24 cellular contexts compared by ENCODE assay signal in the genomic region with DNA sequence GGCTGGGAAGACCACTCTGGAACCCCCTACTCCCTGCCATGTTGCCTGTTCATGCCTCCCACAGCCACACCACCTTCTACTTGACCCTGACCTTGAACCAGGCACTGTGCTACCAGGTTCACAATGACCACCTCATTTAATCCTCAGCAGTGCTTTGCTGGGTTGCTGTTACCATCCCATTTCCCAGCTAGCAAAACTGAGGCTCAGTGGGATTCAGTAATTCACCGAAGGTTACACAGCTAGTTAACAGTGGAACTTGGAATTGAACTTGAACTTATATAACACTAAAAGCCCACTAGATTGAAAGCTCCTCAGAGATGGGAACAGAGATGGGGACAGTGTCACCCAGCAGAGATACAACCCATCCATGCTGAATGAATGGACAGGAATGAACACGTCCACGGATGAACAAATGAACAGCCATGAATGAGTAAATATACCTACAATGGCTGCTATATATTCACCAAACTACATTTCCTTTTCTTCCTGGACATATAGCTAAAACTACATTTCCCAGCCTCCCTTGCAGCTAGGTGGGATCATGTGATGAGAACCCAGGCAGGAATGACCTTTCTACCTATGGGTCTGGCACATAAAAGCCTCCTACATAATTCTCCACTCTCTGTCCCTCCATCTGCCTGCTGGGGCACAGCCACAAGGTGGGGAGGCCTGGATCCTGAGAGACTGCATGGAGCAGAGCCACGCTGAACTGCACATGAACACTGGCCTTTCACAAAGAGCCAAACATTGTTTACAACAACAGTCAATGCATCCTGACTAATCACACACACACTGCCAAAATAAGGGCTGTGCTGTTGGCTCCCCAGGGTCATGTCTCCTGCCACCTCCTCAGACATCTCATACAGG.
A peak's percentile ranks its signal among the peaks of the same experiment; 100 is the strongest.
DNase-seq lines count a peak whose midpoint lies in the region; ATAC-seq, FAIRE-seq and TF ChIP-seq lines count a peak whose summit lies in the region.
"Had no signal": no experiment of that assay in that cellular context is flagged by ENCODE, and none has a peak within 500 bp of the region (broad histone marks: within the 10 kb centered on the region; RNA-seq: fewer than 3 reads in every experiment).

No MANE protein-coding gene starts in this region.

- peaks cover 19% of the 10 kb centered on the region for H3K4me1 Mint-ChIP-seq in nephron progenitor cell
- H3K4me1 Mint-ChIP-seq: CD4-positive, alpha-beta memory T cell; IgD-negative memory B cell had no signal

- POLR2A ChIA-PET in GM12878 (lab: Charles Lee) = no interaction called here

- H3K9me3 Mint-ChIP-seq in nephron progenitor cell = peaks cover 27% of the 10 kb centered on the region

- RAD21 ChIA-PET in GM12878 (lab: Charles Lee; ENCODE audit: unreplicated experiment) = no interaction called here

- no TSS peak for BruUV-seq in GM12878 (replicated peaks; lab: Mats Ljungman, UMichigan)

- no peak overlapping the region for H3K4me3 Mint-ChIP-seq in nephron progenitor cell
- H3K4me3 Mint-ChIP-seq: IgD-negative memory B cell had no signal

- in situ Hi-C loops in GM12878 (cut with MboI) = no loop called here

- no peaks in the 10 kb centered on the region for H3K4me1 ChIP-seq in GM12878 (ENCODE audit: control insufficient read depth, insufficient read depth, low read length)
- H3K4me1 ChIP-seq: BLaER1 treated with 17β-estradiol and CSF1 and Interleukin-3, amounts not matched to agents 10 nM and 100 nM; Caco-2; Peyer's patch; SJSA1 had no signal

- ATAC-seq in GM12878 = no peak
- no peak for ATAC-seq in GM19452 (IDR thresholded peaks at IDR 0.05; ENCODE audit: unreplicated experiment)
- no peak for ATAC-seq in left lobe of liver

- no peak overlapping the region for H3K4me3 ChIP-seq in GM12878
- H3K4me3 ChIP-seq: BLaER1 treated with 17β-estradiol and CSF1 and Interleukin-3, amounts not matched to agents 10 nM and 100 nM; GM23248; MG63; Peyer's patch; SJSA1 had no signal

- intact Hi-C loops in GM12878 (cut with micrococcal nuclease; ENCODE audit: unreplicated experiment) = no loop called here

- H4K20me1 ChIP-seq in GM12878 (ENCODE audit: control insufficient read depth, insufficient read depth) = no peaks in the 10 kb centered on the region
- H4K20me1 ChIP-seq: BLaER1 treated with 17β-estradiol and CSF1 and Interleukin-3, amounts not matched to agents 10 nM and 100 nM had no signal

- H3K27me3 Mint-ChIP-seq in nephron progenitor cell (ENCODE audit: low read depth, poor library complexity) = peaks cover 20% of the 10 kb centered on the region

- peak overlapping the region; percentile 68 for H3K27ac Mint-ChIP-seq in nephron progenitor cell
- H3K27ac Mint-ChIP-seq: CD4-positive, alpha-beta memory T cell; IgD-negative memory B cell had no signal

- peaks cover 5% of the 10 kb centered on the region; the same call in 2 of the 3 replicates for H3K9me3 ChIP-seq in GM12878 (replicated peaks; ENCODE audit: control insufficient read depth, insufficient read depth, low read length)
- H3K9me3 ChIP-seq: SJSA1 had no signal

- H3K36me3 ChIP-seq in GM12878 (ENCODE audit: control insufficient read depth in 2 of 2, insufficient read depth in 2 of 2, low read length in 1 of 2) = no peaks in the 10 kb centered on the region
- H3K36me3 ChIP-seq: MG63, Peyer's patch, SJSA1 had no signal

- no peak for TF ChIP-seq CTCF in GM12878 (IDR thresholded peaks at IDR 0.05 in 2 of 3, conservative IDR thresholded peaks at IDR 0.05 in 1 of 3; ENCODE audit: control insufficient read depth in 2 of 3, extremely low read depth in 1 of 3, insufficient read depth in 1 of 3, low read depth in 3 of 3, low read length in 3 of 3)
- no peak for TF ChIP-seq CTCF in nephron progenitor cell (IDR thresholded peaks at IDR 0.05)

- FAIRE-seq in GM12878 (lab: Jason Lieb, UNC) = no peak
- no peak for FAIRE-seq in frontal cortex (lab: Jason Lieb, UNC)

- DNase-seq in DMS53 (lab: John Stamatoyannopoulos, UW) (peak; percentile 16), DMS53 treated with DMSO at 0.1 percent for 48 hours (lab: John Stamatoyannopoulos, UW; ENCODE audit: unreplicated experiment) (no peak), HT-29 (ENCODE audit: low spot score) (peak; percentile 41), GM12878 (ENCODE audit: low read depth, low spot score) (no peak), nephron progenitor cell (no peak), frontal cortex (ENCODE audit: low spot score in 2 of 2) (no peak), left lobe of liver (ENCODE audit: low spot score) (no peak)
- DNase-seq: 8988T; Caco-2; CD4-positive, alpha-beta memory T cell; EL; GF-D8; GM23248; MG63; NCI-H1048; NCI-H1436; NCI-H187 treated with DMSO at 0.1 percent for 48 hours; NCI-H345; Peyer's patch; T-helper 1 cell had no signal

- H3K27ac ChIP-seq in GM12878 (ENCODE audit: control insufficient read depth, insufficient read depth) = no peak overlapping the region
- H3K27ac ChIP-seq: BLaER1 treated with 17β-estradiol and CSF1 and Interleukin-3, amounts not matched to agents 10 nM and 100 nM; GM23248; Peyer's patch; SJSA1 had no signal

- no peak overlapping the region for H3K4me2 ChIP-seq in GM12878 (ENCODE audit: control insufficient read depth, insufficient read depth)
- H3K4me2 ChIP-seq: BLaER1 treated with 17β-estradiol and CSF1 and Interleukin-3, amounts not matched to agents 10 nM and 100 nM had no signal

- no peak overlapping the region for H2AFZ ChIP-seq in GM12878 (ENCODE audit: control insufficient read depth, low read depth, low read length)
- H2AFZ ChIP-seq: GM23248 had no signal

- no peaks in the 10 kb centered on the region for H3K79me2 ChIP-seq in GM12878 (ENCODE audit: control insufficient read depth, insufficient read depth, low read length)

- TF ChIP-seq POLR2A in GM12878 (IDR thresholded peaks at IDR 0.05; ENCODE audit: low read depth, low read length) = no peak

- SMC1A ChIA-PET in GM12878 (lab: Charles Lee; ENCODE audit: uncharacterized antibody, unreplicated experiment) = no interaction called here

- 42% methylated on average over 4 of the region's 4 CpGs for whole genome bisulfite sequencing in GM12878 (ENCODE audit: insufficient coverage, insufficient replicate concordance, low lambda C conversion rate, missing lambda C conversion rate)

- TF ChIP-seq RAD21 in GM12878 (IDR thresholded peaks at IDR 0.05; ENCODE audit: insufficient read depth, low read depth, low read length) = no peak

- H3K36me3 Mint-ChIP-seq in nephron progenitor cell (ENCODE audit: low read depth) = peaks cover 4% of the 10 kb centered on the region

- CTCF ChIA-PET in GM12878 (lab: Yijun Ruan, JAX) = no interaction called here

- no peak for TF ChIP-seq EP300 in GM12878 (IDR thresholded peaks at IDR 0.05; ENCODE audit: borderline replicate concordance in 1 of 2, control insufficient read depth in 1 of 2, low read depth in 2 of 2, low read length in 2 of 2)

- no peaks in the 10 kb centered on the region for H3K27me3 ChIP-seq in GM12878 (replicated peaks in 1 of 2; ENCODE audit: control insufficient read depth in 2 of 2, insufficient read depth in 2 of 2, low read length in 1 of 2)
- H3K27me3 ChIP-seq: BLaER1 treated with 17β-estradiol and CSF1 and Interleukin-3, amounts not matched to agents 10 nM and 100 nM; MG63; Peyer's patch; SJSA1 had no signal

- no peak overlapping the region for H3K9ac ChIP-seq in GM12878 (ENCODE audit: control insufficient read depth, insufficient read depth, low read length)
- H3K9ac ChIP-seq: BLaER1 treated with 17β-estradiol and CSF1 and Interleukin-3, amounts not matched to agents 10 nM and 100 nM; GM23248 had no signal

TF ChIP-seq in GM12878, 131 proteins besides CTCF, POLR2A, EP300 and RAD21:
- TF ChIP-seq POU2F2 (IDR thresholded peaks at IDR 0.05; ENCODE audit: borderline replicate concordance, low read depth, low read length) (no peak), IKZF1 (conservative IDR thresholded peaks at IDR 0.05) (no peak), SIX5 (IDR thresholded peaks at IDR 0.05; ENCODE audit: low read depth, low read length, severe bottlenecking) (peak; percentile 56)
- TF ChIP-seq, protein P1, sequence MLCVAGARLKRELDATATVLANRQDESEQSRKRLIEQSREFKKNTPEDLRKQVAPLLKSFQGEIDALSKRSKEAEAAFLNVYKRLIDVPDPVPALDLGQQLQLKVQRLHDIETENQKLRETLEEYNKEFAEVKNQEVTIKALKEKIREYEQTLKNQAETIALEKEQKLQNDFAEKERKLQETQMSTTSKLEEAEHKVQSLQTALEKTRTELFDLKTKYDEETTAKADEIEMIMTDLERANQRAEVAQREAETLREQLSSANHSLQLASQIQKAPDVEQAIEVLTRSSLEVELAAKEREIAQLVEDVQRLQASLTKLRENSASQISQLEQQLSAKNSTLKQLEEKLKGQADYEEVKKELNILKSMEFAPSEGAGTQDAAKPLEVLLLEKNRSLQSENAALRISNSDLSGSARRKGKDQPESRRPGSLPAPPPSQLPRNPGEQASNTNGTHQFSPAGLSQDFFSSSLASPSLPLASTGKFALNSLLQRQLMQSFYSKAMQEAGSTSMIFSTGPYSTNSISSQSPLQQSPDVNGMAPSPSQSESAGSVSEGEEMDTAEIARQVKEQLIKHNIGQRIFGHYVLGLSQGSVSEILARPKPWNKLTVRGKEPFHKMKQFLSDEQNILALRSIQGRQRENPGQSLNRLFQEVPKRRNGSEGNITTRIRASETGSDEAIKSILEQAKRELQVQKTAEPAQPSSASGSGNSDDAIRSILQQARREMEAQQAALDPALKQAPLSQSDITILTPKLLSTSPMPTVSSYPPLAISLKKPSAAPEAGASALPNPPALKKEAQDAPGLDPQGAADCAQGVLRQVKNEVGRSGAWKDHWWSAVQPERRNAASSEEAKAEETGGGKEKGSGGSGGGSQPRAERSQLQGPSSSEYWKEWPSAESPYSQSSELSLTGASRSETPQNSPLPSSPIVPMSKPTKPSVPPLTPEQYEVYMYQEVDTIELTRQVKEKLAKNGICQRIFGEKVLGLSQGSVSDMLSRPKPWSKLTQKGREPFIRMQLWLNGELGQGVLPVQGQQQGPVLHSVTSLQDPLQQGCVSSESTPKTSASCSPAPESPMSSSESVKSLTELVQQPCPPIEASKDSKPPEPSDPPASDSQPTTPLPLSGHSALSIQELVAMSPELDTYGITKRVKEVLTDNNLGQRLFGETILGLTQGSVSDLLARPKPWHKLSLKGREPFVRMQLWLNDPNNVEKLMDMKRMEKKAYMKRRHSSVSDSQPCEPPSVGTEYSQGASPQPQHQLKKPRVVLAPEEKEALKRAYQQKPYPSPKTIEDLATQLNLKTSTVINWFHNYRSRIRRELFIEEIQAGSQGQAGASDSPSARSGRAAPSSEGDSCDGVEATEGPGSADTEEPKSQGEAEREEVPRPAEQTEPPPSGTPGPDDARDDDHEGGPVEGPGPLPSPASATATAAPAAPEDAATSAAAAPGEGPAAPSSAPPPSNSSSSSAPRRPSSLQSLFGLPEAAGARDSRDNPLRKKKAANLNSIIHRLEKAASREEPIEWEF (IDR thresholded peaks at IDR 0.05; ENCODE audit: insufficient replicate concordance, low read depth, low read length) = no peak

Comparison
In these comparisons a context has a peak if more than half of its experiments do, and no peak if none do; other contexts are left out.
1. DNase-seq: peak in DMS53 (single experiment) and HT-29 (single experiment); none in DMS53 treated with DMSO at 0.1 percent for 48 hours (single experiment), GM12878 (single experiment), nephron progenitor cell (single experiment), frontal cortex (0 of 2) and left lobe of liver (single experiment).